7 cellular contexts compared by ENCODE assay signal in the genomic region with DNA sequence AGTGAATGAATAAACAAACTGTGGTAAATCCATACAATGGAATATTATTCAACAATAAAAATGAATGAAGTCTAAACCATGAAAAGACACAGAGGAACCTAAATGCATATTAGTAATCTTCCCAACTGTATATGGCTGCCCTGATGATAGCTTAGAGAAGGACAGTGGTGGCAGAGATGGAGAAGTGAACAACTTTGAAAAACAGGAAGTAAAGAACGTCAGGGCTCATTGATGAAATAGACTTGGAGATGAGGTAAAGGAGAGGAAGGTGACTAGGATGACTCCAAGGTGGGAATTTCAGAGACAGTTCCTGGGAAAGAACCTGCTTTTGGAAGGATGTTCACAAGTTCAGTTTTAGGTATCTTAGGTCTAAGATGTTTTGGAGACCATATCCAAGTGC.
"Had no signal": no experiment of that assay in that cellular context is flagged by ENCODE, and none has a peak within 500 bp of the region (broad histone marks: within the 10 kb centered on the region; RNA-seq: fewer than 3 reads in every experiment).

No MANE protein-coding gene starts in this region.

- H3K27me3 Mint-ChIP-seq: effector memory CD8-positive, alpha-beta T cell; stimulated activated naive B cell treated with anti-CD40 and anti-IgM and Interleukin-4, amounts not matched to agents 10 μg/mL and 1 μg/mL and 100 μg/mL, for 72 hours had no signal

- H3K4me3 Mint-ChIP-seq: activated T-helper 1 cell treated with anti-CD3 and anti-CD28 coated beads, Interleukin-12 subunit alpha, Interleukin-12 subunit beta, Interleukin-2, Interleukin-4 antibody, amounts not matched to agents 30 ng/mL and 10 ng/mL and 1 ng/mL, durations not matched to agents 14 hours and 24 hours and 36 hours; effector memory CD8-positive, alpha-beta T cell; mesothelial cell of epicardium; stimulated activated naive B cell treated with anti-CD40 and anti-IgM and Interleukin-4, amounts not matched to agents 10 μg/mL and 1 μg/mL and 100 μg/mL, for 72 hours had no signal

- H3K27ac Mint-ChIP-seq: activated T-helper 1 cell treated with anti-CD3 and anti-CD28 coated beads, Interleukin-12 subunit alpha, Interleukin-12 subunit beta, Interleukin-2, Interleukin-4 antibody, amounts not matched to agents 30 ng/mL and 10 ng/mL and 1 ng/mL, durations not matched to agents 14 hours and 24 hours and 36 hours; mesothelial cell of epicardium; neural progenitor cell; stimulated activated naive B cell treated with anti-CD40 and anti-IgM and Interleukin-4, amounts not matched to agents 10 μg/mL and 1 μg/mL and 100 μg/mL, for 72 hours had no signal

- H3K36me3 Mint-ChIP-seq: mesothelial cell of epicardium; naive thymus-derived CD4-positive, alpha-beta T cell; neural progenitor cell had no signal

- DNase-seq: cortex of kidney had no signal

- H3K9me3 Mint-ChIP-seq: activated T-helper 1 cell treated with anti-CD3 and anti-CD28 coated beads, Interleukin-12 subunit alpha, Interleukin-12 subunit beta, Interleukin-2, Interleukin-4 antibody, amounts not matched to agents 30 ng/mL and 10 ng/mL and 1 ng/mL, durations not matched to agents 14 hours and 24 hours and 36 hours; effector memory CD8-positive, alpha-beta T cell; neural progenitor cell; stimulated activated naive B cell treated with anti-CD40 and anti-IgM and Interleukin-4, amounts not matched to agents 10 μg/mL and 1 μg/mL and 100 μg/mL, for 72 hours had no signal
